In the genomic region with DNA sequence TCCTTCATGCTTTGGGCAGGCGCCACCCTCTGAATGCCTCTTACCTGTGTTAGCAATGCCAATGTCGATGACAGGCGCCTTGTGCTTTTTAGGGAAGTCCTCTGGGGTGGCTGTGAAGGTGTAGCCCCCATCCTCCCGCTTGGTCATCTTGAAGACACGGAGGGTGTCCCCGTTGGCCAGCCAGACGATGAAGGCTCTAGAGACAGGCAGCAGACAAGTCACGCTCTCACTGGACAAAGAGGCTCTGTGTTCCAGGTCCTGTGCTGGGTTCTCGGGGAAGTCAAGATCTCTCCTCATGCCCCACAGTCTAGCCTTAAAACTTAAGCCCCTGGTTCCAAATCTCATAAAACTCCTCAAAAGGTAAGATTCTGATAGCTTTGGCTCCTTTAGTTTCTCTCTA, we compare ENCODE assay signal across 26 cellular contexts. TPM values are rescaled to one million over a fixed set of nuclear protein-coding genes. Genes with fewer than 3 reads are reported as not detected.
"Had no signal": no experiment of that assay in that cellular context is flagged by ENCODE, and none has a peak within 500 bp of the region (broad histone marks: within the 10 kb centered on the region; RNA-seq: fewer than 3 reads in every experiment).

No MANE protein-coding gene starts in this region.

- DNase-seq: effector CD4-positive, alpha-beta T cell; endodermal cell; erythroblast; foreskin melanocyte; heart right ventricle; islet precursor cell; mesenchymal stem cell; midbrain; occipital lobe; psoas muscle; retina; stimulated activated CD4-positive, alpha-beta T cell treated with anti-CD3 and anti-CD28 coated beads, Interleukin-2, amount 100 ng/mL, for 24 hours; stimulated activated naive CD4-positive, alpha-beta T cell; stomach had no signal

- H3K9me3 ChIP-seq: heart right ventricle, pancreas, psoas muscle, stomach, thoracic aorta, transverse colon had no signal

- H3K27ac ChIP-seq: coronary artery, heart right ventricle, neural progenitor cell, pancreas, psoas muscle, stomach, thoracic aorta, transverse colon had no signal

- H3K4me3 ChIP-seq: coronary artery, heart right ventricle, neural progenitor cell, pancreas, psoas muscle, stomach, thoracic aorta, transverse colon had no signal

- ATAC-seq: heart right ventricle; left lobe of liver; natural killer cell treated with Interleukin-12 subunit alpha and Interleukin-12 subunit beta and Interleukin-15 and Interleukin-18, amount 100 ng/mL, for 72 hours; pancreas; psoas muscle; sciatic nerve had no signal

- H3K36me3 ChIP-seq: neural progenitor cell had no signal

- H3K27me3 ChIP-seq: heart right ventricle, neural progenitor cell, pancreas, stomach, transverse colon had no signal

RNA-seq across cellular contexts. Expression of a gene that starts 51.0 kb away (rescaled TPM):
- total RNA-seq: chondrocyte, dermis microvascular lymphatic vessel endothelial cell, endothelial cell of umbilical vein, glomerular endothelial cell, occipital lobe had no signal
- polyA plus RNA-seq: endothelial cell of umbilical vein had no signal
